8 cellular contexts compared by ENCODE assay signal in the genomic region with DNA sequence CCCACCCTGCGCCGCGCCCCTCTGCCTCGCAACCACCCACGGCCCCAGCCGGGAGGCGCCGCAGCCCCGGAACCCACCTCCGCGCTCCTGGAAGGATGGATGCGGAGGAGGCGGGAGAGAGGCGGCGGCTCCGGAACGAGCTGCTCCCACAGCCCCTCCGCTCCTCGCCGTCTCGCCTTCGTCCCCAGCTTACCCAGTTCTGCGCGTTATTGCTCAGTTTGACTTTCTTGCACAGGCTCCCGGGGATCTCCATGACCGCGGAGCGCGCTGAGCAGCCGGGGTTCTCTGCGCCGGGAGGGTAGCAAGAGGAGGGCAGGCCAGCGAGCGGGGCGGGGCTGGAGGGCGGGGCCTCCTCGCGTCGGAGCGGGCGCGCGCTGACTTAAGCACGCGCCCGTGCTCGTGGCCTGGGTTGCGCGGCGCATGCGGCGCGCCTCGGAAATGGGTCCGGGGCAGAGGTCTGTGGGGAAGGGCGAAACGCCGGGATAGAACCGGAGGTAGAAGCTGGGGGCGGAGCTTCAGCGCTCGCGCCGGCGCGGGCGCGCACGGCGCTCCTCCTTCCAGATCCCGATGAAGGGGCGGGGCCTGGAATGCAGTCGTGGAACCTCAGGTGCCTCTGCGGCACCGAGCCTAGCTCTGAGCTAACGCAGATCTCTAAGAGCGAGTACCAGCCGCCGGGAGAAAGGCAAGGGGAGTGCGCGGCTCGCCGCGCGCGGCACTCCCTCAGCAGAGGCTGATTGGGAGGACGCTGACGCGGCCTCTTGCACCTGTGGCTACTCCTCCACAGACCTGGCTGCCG. TPM values are rescaled to one million over a fixed set of nuclear protein-coding genes. Genes with fewer than 3 reads are reported as not detected.
DNase-seq lines count a peak whose midpoint lies in the region; ATAC-seq and TF ChIP-seq lines count a peak whose summit lies in the region.

A gene (minus strand): TSS at position 308 of the 796 bp plus-strand sequence. CDS start 55 bp downstream, at position 253.

- DNase-seq in DMS153 treated with DMSO at 0.1 percent for 48 hours (lab: John Stamatoyannopoulos, UW; ENCODE audit: unreplicated experiment), result peak; percentile 97
- DNase-seq in OCI-M2 (lab: John Stamatoyannopoulos, UW; ENCODE audit: unreplicated experiment), result peak; percentile 66
- DNase-seq in activated T-cell treated with anti-CD3 and anti-CD28 coated beads for 4 hours, result peak; percentile 88
- DNase-seq in epithelial cell of esophagus (ENCODE audit: low read depth), result peak; percentile 99
- DNase-seq in stimulated activated CD8-positive, alpha-beta memory T cell treated with anti-CD3 and anti-CD28 coated beads, Interleukin-2, amount 100 ng/mL, for 48 hours (ENCODE audit: low read depth in 2 of 2), result peak; percentile 88 to 91

- no peaks in the 10 kb centered on the region for H3K9me3 ChIP-seq in mononuclear cell (ENCODE audit: low read depth, low read length)

- TF ChIP-seq RAD21 in Ishikawa (IDR thresholded peaks at IDR 0.05; ENCODE audit: low read depth), result no peak

- H3K4me1 ChIP-seq in mononuclear cell (ENCODE audit: insufficient read depth, low read length), result peaks cover 29% of the 10 kb centered on the region

- TF ChIP-seq EP300 in Ishikawa (IDR thresholded peaks at IDR 0.05; ENCODE audit: borderline replicate concordance), result 0 out of 2 replicates have a peak, but pooled peaks have one; percentile 8

- peak; percentile 85 for ATAC-seq in GM21619 (IDR thresholded peaks at IDR 0.05; ENCODE audit: unreplicated experiment)

- TF ChIP-seq CTCF in epithelial cell of esophagus (IDR thresholded peaks at IDR 0.05; ENCODE audit: insufficient read depth, low read depth, low read length, missing control alignments), result no peak

- H3K27me3 ChIP-seq in mononuclear cell (ENCODE audit: insufficient read depth, low read length), result no peaks in the 10 kb centered on the region

- H3K4me3 ChIP-seq in epithelial cell of esophagus (ENCODE audit: low read length) (peak within 1 kb of the TSS; percentile 80), mononuclear cell (ENCODE audit: low read length) (peak within 1 kb of the TSS; percentile 74)

TF ChIP-seq in Ishikawa, 13 proteins besides CTCF, POLR2A, EP300 and RAD21:
- TF ChIP-seq ZBTB7A (IDR thresholded peaks at IDR 0.05; ENCODE audit: low read depth), result peak; percentile 10
- TF ChIP-seq CREB1 (IDR thresholded peaks at IDR 0.05; ENCODE audit: low read depth), result no peak
- TF ChIP-seq YY1 (IDR thresholded peaks at IDR 0.05; ENCODE audit: low read depth), result 0 out of 2 replicates have a peak, but pooled peaks have one; percentile 11
- no peak for TF ChIP-seq FOXM1 (IDR thresholded peaks at IDR 0.05; ENCODE audit: borderline replicate concordance, low read depth)
- TF ChIP-seq EGR1 (IDR thresholded peaks at IDR 0.05), result peak; percentile 45; the same call in 1 of the 2 replicates
- TF ChIP-seq TEAD4 (IDR thresholded peaks at IDR 0.05), result peak; percentile 82
- TF ChIP-seq, protein P1, sequence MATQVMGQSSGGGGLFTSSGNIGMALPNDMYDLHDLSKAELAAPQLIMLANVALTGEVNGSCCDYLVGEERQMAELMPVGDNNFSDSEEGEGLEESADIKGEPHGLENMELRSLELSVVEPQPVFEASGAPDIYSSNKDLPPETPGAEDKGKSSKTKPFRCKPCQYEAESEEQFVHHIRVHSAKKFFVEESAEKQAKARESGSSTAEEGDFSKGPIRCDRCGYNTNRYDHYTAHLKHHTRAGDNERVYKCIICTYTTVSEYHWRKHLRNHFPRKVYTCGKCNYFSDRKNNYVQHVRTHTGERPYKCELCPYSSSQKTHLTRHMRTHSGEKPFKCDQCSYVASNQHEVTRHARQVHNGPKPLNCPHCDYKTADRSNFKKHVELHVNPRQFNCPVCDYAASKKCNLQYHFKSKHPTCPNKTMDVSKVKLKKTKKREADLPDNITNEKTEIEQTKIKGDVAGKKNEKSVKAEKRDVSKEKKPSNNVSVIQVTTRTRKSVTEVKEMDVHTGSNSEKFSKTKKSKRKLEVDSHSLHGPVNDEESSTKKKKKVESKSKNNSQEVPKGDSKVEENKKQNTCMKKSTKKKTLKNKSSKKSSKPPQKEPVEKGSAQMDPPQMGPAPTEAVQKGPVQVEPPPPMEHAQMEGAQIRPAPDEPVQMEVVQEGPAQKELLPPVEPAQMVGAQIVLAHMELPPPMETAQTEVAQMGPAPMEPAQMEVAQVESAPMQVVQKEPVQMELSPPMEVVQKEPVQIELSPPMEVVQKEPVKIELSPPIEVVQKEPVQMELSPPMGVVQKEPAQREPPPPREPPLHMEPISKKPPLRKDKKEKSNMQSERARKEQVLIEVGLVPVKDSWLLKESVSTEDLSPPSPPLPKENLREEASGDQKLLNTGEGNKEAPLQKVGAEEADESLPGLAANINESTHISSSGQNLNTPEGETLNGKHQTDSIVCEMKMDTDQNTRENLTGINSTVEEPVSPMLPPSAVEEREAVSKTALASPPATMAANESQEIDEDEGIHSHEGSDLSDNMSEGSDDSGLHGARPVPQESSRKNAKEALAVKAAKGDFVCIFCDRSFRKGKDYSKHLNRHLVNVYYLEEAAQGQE (IDR thresholded peaks at IDR 0.05; ENCODE audit: low read depth), result no peak
- TF ChIP-seq, protein P2, sequence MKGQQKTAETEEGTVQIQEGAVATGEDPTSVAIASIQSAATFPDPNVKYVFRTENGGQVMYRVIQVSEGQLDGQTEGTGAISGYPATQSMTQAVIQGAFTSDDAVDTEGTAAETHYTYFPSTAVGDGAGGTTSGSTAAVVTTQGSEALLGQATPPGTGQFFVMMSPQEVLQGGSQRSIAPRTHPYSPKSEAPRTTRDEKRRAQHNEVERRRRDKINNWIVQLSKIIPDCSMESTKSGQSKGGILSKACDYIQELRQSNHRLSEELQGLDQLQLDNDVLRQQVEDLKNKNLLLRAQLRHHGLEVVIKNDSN (IDR thresholded peaks at IDR 0.05), result no peak
- TF ChIP-seq TCF12 (IDR thresholded peaks at IDR 0.05; ENCODE audit: low read depth), result no peak
- TF ChIP-seq, protein P3, sequence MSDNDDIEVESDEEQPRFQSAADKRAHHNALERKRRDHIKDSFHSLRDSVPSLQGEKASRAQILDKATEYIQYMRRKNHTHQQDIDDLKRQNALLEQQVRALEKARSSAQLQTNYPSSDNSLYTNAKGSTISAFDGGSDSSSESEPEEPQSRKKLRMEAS (IDR thresholded peaks at IDR 0.05), result peak; percentile 44
- no peak for TF ChIP-seq CEBPB (IDR thresholded peaks at IDR 0.05)
- TF ChIP-seq TAF1 (IDR thresholded peaks at IDR 0.05; ENCODE audit: low read depth), result peak; percentile 61; the same call in 1 of the 2 replicates
- no peak for TF ChIP-seq NFIC (IDR thresholded peaks at IDR 0.05)

RNA-seq across cellular contexts. Expression of the gene that starts here (rescaled TPM):
- 16.0 TPM for total RNA-seq in mononuclear cell

Comparison
In these comparisons a context has a peak if more than half of its experiments do, and no peak if none do; other contexts are left out.
1. Peak in every context shown above with its lines: DNase-seq, ATAC-seq and H3K4me3 ChIP-seq.